ENCODE assay signal across 30 cellular contexts in the genomic region with DNA sequence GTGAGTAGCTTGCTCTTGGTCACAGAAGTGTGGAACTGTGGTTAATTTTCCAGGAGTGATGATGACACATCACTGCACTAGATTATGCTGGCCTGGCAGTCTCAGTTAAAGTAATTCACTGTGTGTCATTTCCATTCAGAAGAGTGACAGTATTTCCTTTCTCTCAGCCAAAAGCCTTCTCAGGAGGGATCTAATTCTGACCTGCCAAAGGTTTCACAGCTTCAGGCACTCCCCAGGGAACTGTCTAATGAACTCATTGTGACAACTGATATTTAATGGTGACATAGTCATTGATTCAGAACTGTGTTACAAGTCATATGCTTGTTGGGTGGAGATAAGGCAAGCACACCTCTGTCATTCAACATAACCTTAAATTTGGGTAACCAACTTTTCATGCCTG.
"Had no signal": no experiment of that assay in that cellular context is flagged by ENCODE, and none has a peak within 500 bp of the region (broad histone marks: within the 10 kb centered on the region; RNA-seq: fewer than 3 reads in every experiment).

No MANE protein-coding gene starts in this region.

- ATAC-seq: activated CD4-positive, alpha-beta T cell treated with anti-CD3 and anti-CD28 coated beads for 36 hours; activated naive CD4-positive, alpha-beta T cell treated with anti-CD3 and anti-CD28 coated beads, Interleukin-2, amount 50 U/mL, for 72 hours; activated T-cell treated with anti-CD3 and anti-CD28 coated beads, Interleukin-2, amount 50 U/mL, for 72 hours; effector memory CD8-positive, alpha-beta T cell; gastroesophageal sphincter; T-helper 17 cell had no signal

- H3K27ac ChIP-seq: ascending aorta, brain microvascular endothelial cell, epithelial cell of prostate, esophagus squamous epithelium, gastroesophageal sphincter had no signal

- H3K36me3 ChIP-seq: ascending aorta, brain microvascular endothelial cell, esophagus squamous epithelium, gastroesophageal sphincter had no signal

- H3K27me3 ChIP-seq: ascending aorta, brain microvascular endothelial cell, esophagus squamous epithelium, gastroesophageal sphincter had no signal

- FAIRE-seq: colon had no signal

- H3K4me3 ChIP-seq: ascending aorta, esophagus squamous epithelium, gastroesophageal sphincter had no signal

- DNase-seq: activated CD4-positive, alpha-beta memory T cell treated with anti-CD3 and anti-CD28 coated beads, Interleukin-2, amount 10 ng/mL, durations not matched to agents 7 days and 5 days; activated CD4-positive, alpha-beta T cell treated with anti-CD3 and anti-CD28 coated beads for 36 hours; activated CD4-positive, alpha-beta T cell treated with anti-CD3 and anti-CD28 coated beads, Interleukin-2, amount 10 ng/mL, durations not matched to agents 24 days and 14 days; activated CD4-positive, CD25-positive, alpha-beta regulatory T cell; activated CD4-positive, CD25-positive, alpha-beta regulatory T cell treated with anti-CD3 and anti-CD28 coated beads, Interleukin-2, amount 50 U/mL, for 72 hours; activated CD8-positive, alpha-beta memory T cell treated with anti-CD3 and anti-CD28 coated beads, Interleukin-2, amount 50 U/mL, for 48 hours; activated gamma-delta T cell; activated naive CD4-positive, alpha-beta T cell; activated naive CD4-positive, alpha-beta T cell treated with anti-CD3 and anti-CD28 coated beads, Interleukin-2, amount 10 ng/mL, durations not matched to agents 7 days and 5 days; activated naive CD8-positive, alpha-beta T cell treated with anti-CD3 and anti-CD28 coated beads, Interleukin-2, amount 10 ng/mL, durations not matched to agents 7 days and 5 days; activated T-cell treated with anti-CD3 and anti-CD28 coated beads for 4 hours; activated T-cell treated with anti-CD3 and anti-CD28 coated beads, Interleukin-2, amount 50 U/mL, for 24 hours; activated T-cell treated with anti-CD3 and anti-CD28 coated beads, Interleukin-2, amount 50 U/mL, for 72 hours; brain microvascular endothelial cell; caudate nucleus; cortex of kidney; dermis blood vessel endothelial cell; effector CD4-positive, alpha-beta T cell; effector memory CD8-positive, alpha-beta T cell; esophagus squamous epithelium; foreskin melanocyte; head of caudate nucleus; hippocampal formation; T-helper 17 cell; T1000 had no signal
